8 cellular contexts compared by ENCODE assay signal in genomic region chr2:144414324-144414845, GRCh38.
DNase-seq lines count a peak whose midpoint lies in the region; ATAC-seq, FAIRE-seq and TF ChIP-seq lines count a peak whose summit lies in the region.

No MANE protein-coding gene starts in this region.

- in situ Hi-C loops in HepG2 (cut with HindIII; ENCODE audit: extremely low pct_ligation_motif_present, low pct_unique_long_range_greater_than_20kb) = no loop called here
- in situ Hi-C loops in GM12878 (cut with MboI) = no loop called here

- ATAC-seq in HepG2 (no peak), GM12878 (peak; percentile 67), omental fat pad (ENCODE audit: low FRiP score) (peak; percentile 91), HG03354 (IDR thresholded peaks at IDR 0.05; ENCODE audit: poor library complexity, severe bottlenecking, unreplicated experiment) (no peak)

- DNase-seq in HepG2 (ENCODE audit: low spot score) = no peak
- DNase-seq in HL-60 (ENCODE audit: low read depth in 1 of 2, low spot score in 1 of 2) = peak; percentile 47 to 90
- no peak for DNase-seq in GM12878 (ENCODE audit: low read depth, low spot score)
- no peak for DNase-seq in omental fat pad (ENCODE audit: low spot score)
- no peak for DNase-seq in NCI-H2196 treated with DMSO at 0.1 percent for 48 hours (lab: John Stamatoyannopoulos, UW; ENCODE audit: unreplicated experiment)
- no peak for DNase-seq in hippocampal formation (lab: John Stamatoyannopoulos, UW)

- no peak overlapping the region for H2AFZ ChIP-seq in HepG2 (ENCODE audit: low read length)
- no peak overlapping the region for H2AFZ ChIP-seq in GM12878 (ENCODE audit: control insufficient read depth, low read depth, low read length)

- no peaks in the 10 kb centered on the region for H3K27me3 ChIP-seq in liver (ENCODE audit: control insufficient read depth in 4 of 4, insufficient read depth in 4 of 4, low read length in 3 of 4)
- no peaks in the 10 kb centered on the region for H3K27me3 ChIP-seq in HepG2 (ENCODE audit: control insufficient read depth in 1 of 2, insufficient read depth in 2 of 2, low read length in 2 of 2)
- H3K27me3 ChIP-seq in HL-60 (ENCODE audit: insufficient read depth, poor library complexity, severe bottlenecking) = no peaks in the 10 kb centered on the region
- no peaks in the 10 kb centered on the region for H3K27me3 ChIP-seq in GM12878 (replicated peaks in 1 of 2; ENCODE audit: control insufficient read depth in 2 of 2, insufficient read depth in 2 of 2, low read length in 1 of 2)

- TF ChIP-seq CTCF in liver (IDR thresholded peaks at IDR 0.05; ENCODE audit: low read depth, low read length, missing input control) (no peak), HepG2 (CRISPR knock-in tag; IDR thresholded peaks at IDR 0.05) (no peak), HL-60 (IDR thresholded peaks at IDR 0.05; ENCODE audit: insufficient read depth, low read length) (no peak), GM12878 (IDR thresholded peaks at IDR 0.05 in 2 of 3, conservative IDR thresholded peaks at IDR 0.05 in 1 of 3; ENCODE audit: control insufficient read depth in 2 of 3, extremely low read depth in 1 of 3, insufficient read depth in 1 of 3, low read depth in 3 of 3, low read length in 3 of 3) (no peak), omental fat pad (IDR thresholded peaks at IDR 0.05) (no peak)

- H3K79me2 ChIP-seq in HepG2 (ENCODE audit: insufficient read depth, low read length) = no peaks in the 10 kb centered on the region
- H3K79me2 ChIP-seq in GM12878 (ENCODE audit: control insufficient read depth, insufficient read depth, low read length) = no peaks in the 10 kb centered on the region

- no peaks in the 10 kb centered on the region for H4K20me1 ChIP-seq in HepG2 (ENCODE audit: insufficient read depth, low read length)
- H4K20me1 ChIP-seq in GM12878 (ENCODE audit: control insufficient read depth, insufficient read depth) = no peaks in the 10 kb centered on the region

- no peaks in the 10 kb centered on the region for H3K9me3 ChIP-seq in liver (ENCODE audit: control insufficient read depth in 4 of 4, low read length in 3 of 4)
- H3K9me3 ChIP-seq in HepG2 (ENCODE audit: low read length) = no peaks in the 10 kb centered on the region
- no peaks in the 10 kb centered on the region; the same call in 2 of the 3 replicates for H3K9me3 ChIP-seq in GM12878 (replicated peaks; ENCODE audit: control insufficient read depth, insufficient read depth, low read length)

- no peak overlapping the region for H3K4me2 ChIP-seq in HepG2 (ENCODE audit: low read depth, low read length)
- H3K4me2 ChIP-seq in GM12878 (ENCODE audit: control insufficient read depth, insufficient read depth) = no peak overlapping the region

- H3K27ac ChIP-seq in liver (ENCODE audit: low read depth in 1 of 2, low read length in 2 of 2) = peak overlapping the region; percentile 51 to 56
- H3K27ac ChIP-seq in HepG2 (ENCODE audit: extremely low read length, insufficient read depth, low read length) = no peak overlapping the region
- H3K27ac ChIP-seq in HL-60 (replicated peaks) = no peak overlapping the region
- H3K27ac ChIP-seq in GM12878 (ENCODE audit: control insufficient read depth, insufficient read depth) = no peak overlapping the region

- TF ChIP-seq EP300 in HepG2 (IDR thresholded peaks at IDR 0.05; ENCODE audit: low read depth in 2 of 2, low read length in 2 of 2) (no peak), HepG2 (CRISPR knock-in tag; IDR thresholded peaks at IDR 0.05; ENCODE audit: borderline replicate concordance) (no peak), GM12878 (IDR thresholded peaks at IDR 0.05; ENCODE audit: borderline replicate concordance in 1 of 2, control insufficient read depth in 1 of 2, low read depth in 2 of 2, low read length in 2 of 2) (no peak)

- BruUV-seq in HepG2 (replicated peaks; lab: Mats Ljungman, UMichigan) = no TSS peak
- BruUV-seq in GM12878 (replicated peaks; lab: Mats Ljungman, UMichigan) = no TSS peak

- no peak overlapping the region for H3K9ac ChIP-seq in liver (ENCODE audit: low read depth in 1 of 2, low read length in 2 of 2)
- H3K9ac ChIP-seq in HepG2 (ENCODE audit: insufficient read depth, low read depth, low read length) = no peak overlapping the region
- H3K9ac ChIP-seq in GM12878 (ENCODE audit: control insufficient read depth, insufficient read depth, low read length) = no peak overlapping the region

- no peak for TF ChIP-seq POLR2A in HepG2 (IDR thresholded peaks at IDR 0.05; ENCODE audit: insufficient read depth in 1 of 2, low read depth in 2 of 2, low read length in 2 of 2)
- no peak for TF ChIP-seq POLR2A in GM12878 (IDR thresholded peaks at IDR 0.05; ENCODE audit: low read depth, low read length)

- TF ChIP-seq RAD21 in liver (IDR thresholded peaks at IDR 0.05) (no peak), HepG2 (CRISPR knock-in tag; IDR thresholded peaks at IDR 0.05) (no peak), GM12878 (IDR thresholded peaks at IDR 0.05; ENCODE audit: insufficient read depth, low read depth, low read length) (no peak)

- peaks cover 0 to 3% (median 0%) of the 10 kb centered on the region in 4 donors for H3K36me3 ChIP-seq in liver (ENCODE audit: control insufficient read depth in 4 of 4, insufficient read depth in 3 of 4, low read depth in 1 of 4, low read length in 3 of 4)
- H3K36me3 ChIP-seq in HepG2 (replicated peaks in 1 of 2; ENCODE audit: control insufficient read depth in 1 of 2, insufficient read depth in 2 of 2, low read length in 2 of 2) = no peaks in the 10 kb centered on the region
- H3K36me3 ChIP-seq in GM12878 (ENCODE audit: control insufficient read depth in 2 of 2, insufficient read depth in 2 of 2, low read length in 1 of 2) = no peaks in the 10 kb centered on the region

- H3K4me1 ChIP-seq in liver (ENCODE audit: control insufficient read depth in 4 of 4, insufficient read depth in 4 of 4, low read length in 3 of 4) (peaks cover 0 to 4% (median 2%) of the 10 kb centered on the region in 4 donors), HepG2 (ENCODE audit: insufficient read depth, low read length) (no peaks in the 10 kb centered on the region), GM12878 (ENCODE audit: control insufficient read depth, insufficient read depth, low read length) (no peaks in the 10 kb centered on the region)

- FAIRE-seq in HepG2 (lab: Jason Lieb, UNC) (no peak), GM12878 (lab: Jason Lieb, UNC) (no peak)

- no peak overlapping the region for H3K4me3 ChIP-seq in liver (ENCODE audit: low read depth in 1 of 3, low read length in 3 of 3)
- no peak overlapping the region for H3K4me3 ChIP-seq in HepG2 (replicated peaks in 1 of 3; ENCODE audit: insufficient read depth in 1 of 3, low read depth in 2 of 3, low read length in 3 of 3)
- no peak overlapping the region for H3K4me3 ChIP-seq in HL-60 (replicated peaks; ENCODE audit: insufficient read depth, low read length)
- no peak overlapping the region for H3K4me3 ChIP-seq in GM12878

- SMC1A ChIA-PET in GM12878 (lab: Charles Lee; ENCODE audit: uncharacterized antibody, unreplicated experiment) = interaction anchor here (1.2 kb wide), 1 partner anchor 11 kb away, joined by 3 read pairs; no protein-coding TSS in a partner anchor

- RAD21 ChIA-PET in GM12878 (lab: Charles Lee; ENCODE audit: unreplicated experiment) = no interaction called here

- WGBS in liver = 82% methylated on average over 5 of the region's 5 CpGs
- 43% methylated on average over 5 of the region's 5 CpGs for WGBS in HepG2 (ENCODE audit: low lambda C conversion rate)
- WGBS in GM12878 (ENCODE audit: insufficient coverage, insufficient replicate concordance, low lambda C conversion rate, missing lambda C conversion rate) = 88% methylated on average over 5 of the region's 5 CpGs

- intact Hi-C loops in HepG2 (cut with micrococcal nuclease; ENCODE audit: unreplicated experiment) = no loop called here
- intact Hi-C loops in GM12878 (cut with micrococcal nuclease; ENCODE audit: unreplicated experiment) = no loop called here

- CTCF ChIA-PET in HepG2 (lab: Yijun Ruan, JAX; ENCODE audit: low intra/inter-chr PET ratio, low total read pairs) (no interaction called here), GM12878 (lab: Yijun Ruan, JAX) (no interaction called here)

- POLR2A ChIA-PET in HepG2 (lab: Yijun Ruan, JAX) = no interaction called here
- POLR2A ChIA-PET in GM12878 (lab: Charles Lee) = no interaction called here

TF ChIP-seq in liver, 16 proteins besides CTCF, POLR2A, EP300 and RAD21 (continues in another document):
- TF ChIP-seq SP1 (IDR thresholded peaks at IDR 0.05) = no peak

TF ChIP-seq in HepG2, 621 proteins besides CTCF, POLR2A, EP300 and RAD21 (continues in another document):
- TF ChIP-seq ZBTB2 (CRISPR knock-in tag; IDR thresholded peaks at IDR 0.05; ENCODE audit: low read depth) (no peak), ZNF790 (CRISPR knock-in tag; IDR thresholded peaks at IDR 0.05; ENCODE audit: borderline replicate concordance) (no peak), PHB2 (IDR thresholded peaks at IDR 0.05; ENCODE audit: partially characterized antibody) (no peak), PHF8 (CRISPR knock-in tag; IDR thresholded peaks at IDR 0.05) (no peak)

TF ChIP-seq in GM12878, 131 proteins besides CTCF, POLR2A, EP300 and RAD21 (continues in another document):
- 0 out of 2 replicates have a peak, but pooled peaks have one; percentile 20 for TF ChIP-seq RUNX3 (IDR thresholded peaks at IDR 0.05; ENCODE audit: low read length)
- TF ChIP-seq E4F1 (IDR thresholded peaks at IDR 0.05; ENCODE audit: borderline replicate concordance, partially characterized antibody) = no peak
- TF ChIP-seq KAT2A (conservative IDR thresholded peaks at IDR 0.05; ENCODE audit: control insufficient read depth, low read depth, low read length) = no peak
- 0 out of 2 replicates have a peak, but pooled peaks have one; percentile 34 for TF ChIP-seq NFIC (IDR thresholded peaks at IDR 0.05; ENCODE audit: low read depth, low read length)
- TF ChIP-seq BMI1 (IDR thresholded peaks at IDR 0.05; ENCODE audit: borderline replicate concordance) = no peak

Comparison
In these comparisons a context has a peak if more than half of its experiments do, and no peak if none do; other contexts are left out.
1. H3K27ac ChIP-seq: peak in liver (2 of 2); none in HepG2 (single experiment), HL-60 (single experiment) and GM12878 (single experiment).
2. ATAC-seq: peak in GM12878 (single experiment) and omental fat pad (single experiment); none in HepG2 (single experiment) and HG03354 (single experiment).
3. DNase-seq: peak in HL-60 (2 of 2); none in HepG2 (single experiment), GM12878 (single experiment), omental fat pad (single experiment), NCI-H2196 treated with DMSO at 0.1 percent for 48 hours (single experiment) and hippocampal formation (0 of 2).